ENCODE assay signal across 11 cellular contexts in genomic region chr12:57833672-57834071, GRCh38. TPM values are rescaled to one million over a fixed set of nuclear protein-coding genes. Genes with fewer than 3 reads are reported as not detected.
DNase-seq lines count a peak whose midpoint lies in the region; TF ChIP-seq lines count a peak whose summit lies in the region.
"Had no signal": no experiment of that assay in that cellular context is flagged by ENCODE, and none has a peak within 500 bp of the region (broad histone marks: within the 10 kb centered on the region; RNA-seq: fewer than 3 reads in every experiment).

No MANE protein-coding gene starts in this region.

- TF ChIP-seq CTCF in RWPE1 (conservative IDR thresholded peaks at IDR 0.05; ENCODE audit: low read depth) (no peak), fibroblast of lung (conservative IDR thresholded peaks at IDR 0.05 in 1 of 2, IDR thresholded peaks at IDR 0.05 in 1 of 2; ENCODE audit: low read depth in 1 of 2, low read length in 2 of 2) (no peak)

- peaks cover 99% of the 10 kb centered on the region for H3K79me2 ChIP-seq in fibroblast of lung (ENCODE audit: control insufficient read depth, insufficient read depth, low read length)

- intact Hi-C loops in head of caudate nucleus (cut with DNase I), result loop anchor here (5.0 kb wide), 1 partner anchor 74 kb away; no protein-coding TSS in a partner anchor

- peaks cover 0 to 20% (median 5%) of the 10 kb centered on the region in 3 donors for H3K36me3 Mint-ChIP-seq in CD8-positive, alpha-beta memory T cell
- H3K36me3 Mint-ChIP-seq: stimulated activated memory B cell treated with anti-CD40 and anti-IgM and Interleukin-4, amounts not matched to agents 10 μg/mL and 1 μg/mL and 100 μg/mL, for 72 hours had no signal

- DNase-seq in CD8-positive, alpha-beta memory T cell, result no peak
- DNase-seq in RWPE1 (ENCODE audit: low spot score), result no peak
- no peak for DNase-seq in fibroblast of lung (ENCODE audit: low read depth in 2 of 2)
- no peak for DNase-seq in SHP77 (lab: John Stamatoyannopoulos, UW)
- no peak for DNase-seq in HUDEP-2 (lab: John Stamatoyannopoulos, UW; ENCODE audit: unreplicated experiment in 76 of 76)
- no peak for DNase-seq in head of caudate nucleus
- DNase-seq: activated T-cell treated with anti-CD3 and anti-CD28 coated beads, Interleukin-2, amount 50 U/mL, for 4 hours; NCI-H1694; stimulated activated CD4-positive, alpha-beta T cell treated with anti-CD3 and anti-CD28 coated beads, Interleukin-15, amount 100 ng/mL, for 24 hours had no signal

- peaks cover 8% of the 10 kb centered on the region for H3K36me3 ChIP-seq in CD8-positive, alpha-beta memory T cell (ENCODE audit: insufficient read depth, low read length)
- H3K36me3 ChIP-seq in fibroblast of lung (ENCODE audit: control insufficient read depth, insufficient read depth, low read length), result peaks cover 4% of the 10 kb centered on the region
- peaks cover 8% of the 10 kb centered on the region for H3K36me3 ChIP-seq in skeletal muscle satellite cell (ENCODE audit: insufficient read depth, low read length)

- CTCF ChIA-PET in CD8-positive, alpha-beta memory T cell (lab: Charles Lee), result interaction anchor here (1.0 to 7.3 kb wide), 8 partner anchors 9 to 301 kb away, joined by 3 to 78 read pairs (median 8); partner anchors contain the start of gene CTDSP2
- CTCF ChIA-PET in RWPE1 (lab: Yijun Ruan, JAX), result interaction anchor here (0.6 kb wide), 1 partner anchor 12 kb away, joined by 3 read pairs; no protein-coding TSS in a partner anchor

- H3K9me3 ChIP-seq in CD8-positive, alpha-beta memory T cell (ENCODE audit: low read length), result no peaks in the 10 kb centered on the region
- no peaks in the 10 kb centered on the region for H3K9me3 ChIP-seq in fibroblast of lung (ENCODE audit: control insufficient read depth, insufficient read depth, low read depth, low read length)
- H3K9me3 ChIP-seq in skeletal muscle satellite cell (replicated peaks; ENCODE audit: low read length), result no peaks in the 10 kb centered on the region

- peaks cover 91% of the 10 kb centered on the region for H3K4me1 ChIP-seq in CD8-positive, alpha-beta memory T cell (ENCODE audit: insufficient read depth, low read length)
- H3K4me1 ChIP-seq in fibroblast of lung (ENCODE audit: control insufficient read depth, extremely low read depth, insufficient read depth, low read length) (peaks cover 55% of the 10 kb centered on the region), skeletal muscle satellite cell (ENCODE audit: control insufficient read depth, insufficient read depth, low read length) (peaks cover 55% of the 10 kb centered on the region)

- POLR2A ChIA-PET in CD8-positive, alpha-beta memory T cell (lab: Charles Lee), result no interaction called here
- POLR2A ChIA-PET in RWPE1 (lab: Yijun Ruan, JAX; ENCODE audit: low non-redundant PET), result no interaction called here

- no peaks in the 10 kb centered on the region for H3K9me3 Mint-ChIP-seq in CD8-positive, alpha-beta memory T cell
- H3K9me3 Mint-ChIP-seq: activated T-cell treated with anti-CD3 and anti-CD28 coated beads, Interleukin-2, amount 50 U/mL, for 4 hours; stimulated activated memory B cell treated with anti-CD40 and anti-IgM and Interleukin-4, amounts not matched to agents 10 μg/mL and 1 μg/mL and 100 μg/mL, for 72 hours had no signal

- H3K4me3 Mint-ChIP-seq in CD8-positive, alpha-beta memory T cell, result peak overlapping the region in 5 of 7 donors; percentile 33 to 76 (median 63)
- H3K4me3 Mint-ChIP-seq: activated T-cell treated with anti-CD3 and anti-CD28 coated beads, Interleukin-2, amount 50 U/mL, for 4 hours had no signal

- H3K27me3 ChIP-seq in CD8-positive, alpha-beta memory T cell (ENCODE audit: insufficient read depth, low read length, poor library complexity, severe bottlenecking), result no peaks in the 10 kb centered on the region
- H3K27me3 ChIP-seq in fibroblast of lung (ENCODE audit: control insufficient read depth, insufficient read depth, low read length), result no peaks in the 10 kb centered on the region
- no peaks in the 10 kb centered on the region for H3K27me3 ChIP-seq in skeletal muscle satellite cell (ENCODE audit: control insufficient read depth, insufficient read depth, low read length)

- H2AFZ ChIP-seq in fibroblast of lung (ENCODE audit: low read length), result no peak overlapping the region

- peaks cover 0 to 2% of the 10 kb centered on the region in 2 donors for H3K27me3 Mint-ChIP-seq in CD8-positive, alpha-beta memory T cell
- H3K27me3 Mint-ChIP-seq: stimulated activated memory B cell treated with anti-CD40 and anti-IgM and Interleukin-4, amounts not matched to agents 10 μg/mL and 1 μg/mL and 100 μg/mL, for 72 hours had no signal

- H3K9ac ChIP-seq in fibroblast of lung (ENCODE audit: insufficient read depth, low read length), result no peak overlapping the region
- peak overlapping the region; percentile 11 for H3K9ac ChIP-seq in skeletal muscle satellite cell (ENCODE audit: low read depth, low read length)

- peaks cover 73 to 91% (median 83%) of the 10 kb centered on the region in 3 donors for H3K4me1 Mint-ChIP-seq in CD8-positive, alpha-beta memory T cell

- no peak overlapping the region for H3K27ac ChIP-seq in CD8-positive, alpha-beta memory T cell (ENCODE audit: low read depth, low read length)
- H3K27ac ChIP-seq in RWPE1, result peak overlapping the region; percentile 49
- H3K27ac ChIP-seq in fibroblast of lung (ENCODE audit: insufficient read depth, low read length), result no peak overlapping the region

- H3K4me3 ChIP-seq in CD8-positive, alpha-beta memory T cell (ENCODE audit: low read length), result no peak overlapping the region
- no peak overlapping the region for H3K4me3 ChIP-seq in fibroblast of lung (replicated peaks in 1 of 4; ENCODE audit: control extremely low read depth in 1 of 4, insufficient read depth in 1 of 4, low read depth in 3 of 4, low read length in 4 of 4)
- no peak overlapping the region for H3K4me3 ChIP-seq in skeletal muscle satellite cell (ENCODE audit: low read length)

- H3K27ac Mint-ChIP-seq in CD8-positive, alpha-beta memory T cell, result peak overlapping the region; percentile 60 to 98 (median 91)

- H4K20me1 ChIP-seq in fibroblast of lung (ENCODE audit: control insufficient read depth, extremely low read depth, insufficient read depth, low read length), result peaks cover 3% of the 10 kb centered on the region

- H3K4me2 ChIP-seq in fibroblast of lung (ENCODE audit: extremely low read depth, insufficient read depth, low read length), result peak overlapping the region; percentile 52
- H3K4me2 ChIP-seq in skeletal muscle satellite cell (ENCODE audit: low read length), result no peak overlapping the region

RNA-seq across cellular contexts. Expression of gene CTDSP2, which starts 12.9 kb away (rescaled TPM):
- 10 to 100 TPM; 72.8 to 76.4 TPM for total RNA-seq in CD8-positive, alpha-beta memory T cell
- polyA plus RNA-seq in CD8-positive, alpha-beta memory T cell, result 55.0 TPM
- 87.8 and 92.0 TPM in 2 replicates for total RNA-seq in fibroblast of lung
- polyA plus RNA-seq in fibroblast of lung, result 199 and 208 TPM in 2 replicates
- polyA plus RNA-seq in fibroblast of lung (2012), result 130 and 165 TPM in 2 replicates
- polyA minus RNA-seq in fibroblast of lung (ENCODE audit: low replicate concordance), result 481 and 517 TPM in 2 replicates
- total RNA-seq in skeletal muscle satellite cell (2012; rRNA removed), result 38.8 and 41.3 TPM in 2 replicates

RNA-seq across cellular contexts. Expression of gene AVIL, which starts 15.1 kb away (rescaled TPM):
- total RNA-seq in CD8-positive, alpha-beta memory T cell, result 1 to 10 TPM; 2.3 to 2.5 TPM
- 0.40 TPM for polyA plus RNA-seq in CD8-positive, alpha-beta memory T cell
- total RNA-seq in fibroblast of lung, result 2.8 and 7.1 TPM in 2 replicates
- polyA plus RNA-seq in fibroblast of lung, result 1.1 and 2.2 TPM in 2 replicates
- polyA plus RNA-seq in fibroblast of lung (2012), result 0.96 and 1.9 TPM in 2 replicates
- 2.4 TPM in 1 of 2 replicates, not detected in the other for polyA minus RNA-seq in fibroblast of lung (ENCODE audit: low replicate concordance)
- total RNA-seq in skeletal muscle satellite cell (2012; rRNA removed), result 0.87 and 1.0 TPM in 2 replicates

RNA-seq across cellular contexts. Expression of gene TSFM, which starts 51.1 kb away (rescaled TPM):
- total RNA-seq in CD8-positive, alpha-beta memory T cell, result 10 to 100 TPM; 64.0 to 69.0 TPM
- polyA plus RNA-seq in CD8-positive, alpha-beta memory T cell, result 32.6 TPM
- 15.5 and 20.3 TPM in 2 replicates for total RNA-seq in fibroblast of lung
- polyA plus RNA-seq in fibroblast of lung, result 16.8 and 19.0 TPM in 2 replicates
- polyA plus RNA-seq in fibroblast of lung (2012), result 32.2 and 40.9 TPM in 2 replicates
- polyA minus RNA-seq in fibroblast of lung (ENCODE audit: low replicate concordance), result 7.3 and 10.9 TPM in 2 replicates
- 18.0 and 21.6 TPM in 2 replicates for total RNA-seq in skeletal muscle satellite cell (2012; rRNA removed)
